In genomic region chrX:118496763-118497079, GRCh38 we compare ENCODE assay signal across 9 cellular contexts. TPM values are rescaled to one million over a fixed set of nuclear protein-coding genes. Genes with fewer than 3 reads are reported as not detected.
A peak's percentile ranks its signal among the peaks of the same experiment; 100 is the strongest.
DNase-seq lines count a peak whose midpoint lies in the region; ATAC-seq and TF ChIP-seq lines count a peak whose summit lies in the region.
"Had no signal": no experiment of that assay in that cellular context is flagged by ENCODE, and none has a peak within 500 bp of the region (broad histone marks: within the 10 kb centered on the region; RNA-seq: fewer than 3 reads in every experiment).

No MANE protein-coding gene starts in this region.

- H3K4me3 ChIP-seq in astrocyte of the cerebellum (ENCODE audit: low read depth, low read length) (peak overlapping the region; percentile 59), lower leg skin (ENCODE audit: low read depth, poor library complexity, severe bottlenecking) (peak overlapping the region; percentile 55), urinary bladder (ENCODE audit: low read depth, low read length) (peak overlapping the region; percentile 70)

- peaks cover 7% of the 10 kb centered on the region for H3K27me3 Mint-ChIP-seq in activated T-cell treated with anti-CD3 and anti-CD28 coated beads, Interleukin-2, amount 50 U/mL, for 72 hours (ENCODE audit: low read depth)

- H3K36me3 Mint-ChIP-seq in activated T-cell treated with anti-CD3 and anti-CD28 coated beads, Interleukin-2, amount 50 U/mL, for 72 hours (ENCODE audit: insufficient read depth in 2 of 2) = peaks cover 2% of the 10 kb centered on the region in 2 donors

- no peak for TF ChIP-seq POLR2A in lower leg skin (IDR thresholded peaks at IDR 0.05)

- H3K4me1 Mint-ChIP-seq in activated T-cell treated with anti-CD3 and anti-CD28 coated beads, Interleukin-2, amount 50 U/mL, for 72 hours (ENCODE audit: low read depth) = peaks cover 21% of the 10 kb centered on the region

- intact Hi-C loops in lower leg skin (cut with DNase I; ENCODE audit: low total_unique reads) (no loop called here), left colon (cut with DNase I, micrococcal nuclease) (no loop called here)

- peak overlapping the region; percentile 94 for H3K27ac Mint-ChIP-seq in activated T-cell treated with anti-CD3 and anti-CD28 coated beads, Interleukin-2, amount 50 U/mL, for 72 hours

- peak in 1 of 2 donors; percentile 5 for ATAC-seq in activated T-cell treated with anti-CD3 and anti-CD28 coated beads, Interleukin-2, amount 50 U/mL, for 72 hours (replicated peaks in 1 of 2)
- ATAC-seq in HG03439 (IDR thresholded peaks at IDR 0.05; ENCODE audit: unreplicated experiment) (peak; percentile 8), left colon (no peak)

- H3K9me3 Mint-ChIP-seq in activated T-cell treated with anti-CD3 and anti-CD28 coated beads, Interleukin-2, amount 50 U/mL, for 72 hours = no peaks in the 10 kb centered on the region

- TF ChIP-seq CTCF in astrocyte of the cerebellum (IDR thresholded peaks at IDR 0.05; ENCODE audit: low read depth, low read length, missing control alignments) (no peak), lower leg skin (IDR thresholded peaks at IDR 0.05) (no peak)

- in situ Hi-C loops in astrocyte of the cerebellum (cut with HindIII; ENCODE audit: low sequenced_read_pairs) = no loop called here

- no peak for DNase-seq in activated T-cell treated with anti-CD3 and anti-CD28 coated beads, Interleukin-2, amount 50 U/mL, for 72 hours
- DNase-seq in activated T-cell treated with anti-CD3 and anti-CD28 coated beads, Interleukin-2, amount 50 U/mL, for 1 hour = no peak
- DNase-seq in astrocyte of the cerebellum (ENCODE audit: low read depth) (no peak), lower leg skin (ENCODE audit: low spot score in 2 of 2) (no peak), T1000 (lab: John Stamatoyannopoulos, UW) (no peak), left colon (no peak)

- H3K27ac ChIP-seq in urinary bladder (ENCODE audit: low read depth) = peak overlapping the region; percentile 66
- H3K27ac ChIP-seq: epithelial cell of prostate had no signal

- WGBS in lower leg skin, 2 donors = 7 to 42% methylated on average over 12 to 13 of the region's 13 CpGs
- WGBS in urinary bladder = 4% methylated on average over 13 of the region's 13 CpGs

- no peaks in the 10 kb centered on the region for H3K4me1 ChIP-seq in urinary bladder (ENCODE audit: insufficient read depth)

- H3K4me3 Mint-ChIP-seq in activated T-cell treated with anti-CD3 and anti-CD28 coated beads, Interleukin-2, amount 50 U/mL, for 72 hours = peak overlapping the region; percentile 95 to 98

- no peaks in the 10 kb centered on the region for H3K36me3 ChIP-seq in urinary bladder (ENCODE audit: insufficient read depth)

RNA-seq across cellular contexts. Expression of gene DOCK11, which starts 1.1 kb away (rescaled TPM):
- 10 to 100 TPM; 65.2 to 71.0 TPM for total RNA-seq in activated T-cell treated with anti-CD3 and anti-CD28 coated beads, Interleukin-2, amount 50 U/mL, for 72 hours
- total RNA-seq in lower leg skin (10 to 100 TPM in 1 of 4 donors, 1 to 10 TPM in 3; 3.5 to 11.1 (median 5.5) TPM), urinary bladder (50.4 TPM), left colon (1 to 10 TPM; 4.3 to 8.3 TPM)
- 15.3 TPM for polyA plus RNA-seq in urinary bladder
